In genomic region chr9:79201641-79202040, GRCh38 we compare ENCODE assay signal across 21 cellular contexts.
"Had no signal": no experiment of that assay in that cellular context is flagged by ENCODE, and none has a peak within 500 bp of the region (broad histone marks: within the 10 kb centered on the region; RNA-seq: fewer than 3 reads in every experiment).

No MANE protein-coding gene starts in this region.

- H3K4me3 ChIP-seq: body of pancreas, dorsolateral prefrontal cortex, left ventricle myocardium inferior had no signal

- DNase-seq: activated CD4-positive, alpha-beta T cell treated with anti-CD3 and anti-CD28 coated beads, Interleukin-2, amount 50 U/mL, for 1 hour; activated CD4-positive, CD25-positive, alpha-beta regulatory T cell treated with anti-CD3 and anti-CD28 coated beads, Interleukin-2, amount 50 U/mL, for 72 hours; amygdala; body of pancreas; caudate nucleus; dorsolateral prefrontal cortex; foreskin melanocyte; glutamatergic neuron; hypothalamus; kidney; left ventricle myocardium inferior; mammary epithelial cell; occipital lobe; posterior cingulate gyrus; stimulated activated CD4-positive, alpha-beta T cell treated with anti-CD3 and anti-CD28 coated beads, Interleukin-12 subunit alpha, Interleukin-12 subunit beta, amount 100 ng/mL, for 4 hours; stimulated activated CD4-positive, alpha-beta T cell treated with anti-CD3 and anti-CD28 coated beads, Interleukin-1b, Interleukin-23, amount 100 ng/mL, for 48 hours; stimulated activated CD8-positive, alpha-beta memory T cell treated with anti-CD3 and anti-CD28 coated beads, Interleukin-4, amount 100 ng/mL, for 48 hours; stimulated activated naive CD4-positive, alpha-beta T cell; T-helper 1 cell; T-helper 9 cell had no signal

- ATAC-seq: body of pancreas had no signal

- H3K9me3 ChIP-seq: body of pancreas, left ventricle myocardium inferior had no signal

- H3K27me3 ChIP-seq: body of pancreas had no signal

- H3K36me3 ChIP-seq: left ventricle myocardium inferior had no signal

- H3K27ac ChIP-seq: body of pancreas, dorsolateral prefrontal cortex, epithelial cell of prostate, left ventricle myocardium inferior had no signal

- H3K4me1 ChIP-seq: body of pancreas, left ventricle myocardium inferior had no signal
